8 cellular contexts compared by ENCODE assay signal in genomic region chr6:107956586-107957164, GRCh38. TPM values are rescaled to one million over a fixed set of nuclear protein-coding genes. Genes with fewer than 3 reads are reported as not detected.
DNase-seq lines count a peak whose midpoint lies in the region; ATAC-seq and TF ChIP-seq lines count a peak whose summit lies in the region.

No MANE protein-coding gene starts in this region.

- H3K4me2 ChIP-seq in skeletal muscle satellite cell (ENCODE audit: low read length), result peak overlapping the region; percentile 88

- ATAC-seq in CD4-positive, alpha-beta T cell (ENCODE audit: poor library complexity), result no peak
- no peak for ATAC-seq in GM19467 (IDR thresholded peaks at IDR 0.05; ENCODE audit: unreplicated experiment)

- no peaks in the 10 kb centered on the region for H3K27me3 ChIP-seq in CD4-positive, alpha-beta T cell (ENCODE audit: control insufficient read depth, insufficient read depth, low read length)
- no peaks in the 10 kb centered on the region for H3K27me3 ChIP-seq in skeletal muscle satellite cell (ENCODE audit: control insufficient read depth, insufficient read depth, low read length)

- POLR2A ChIA-PET in CD4-positive, alpha-beta T cell (lab: Charles Lee), result interaction anchor here (0.8 to 2.3 kb wide), 9 partner anchors 38 to 497 kb away, joined by 3 to 17 read pairs (median 4); partner anchors contain the start of genes AFG1L, PDSS2, SCML4 and SNX3

- peak overlapping the region; percentile 91 for H3K9ac ChIP-seq in skeletal muscle satellite cell (ENCODE audit: low read depth, low read length)

- H3K27ac ChIP-seq in CD4-positive, alpha-beta T cell (ENCODE audit: low read depth, low read length), result no peak overlapping the region

- peaks cover 3% of the 10 kb centered on the region for H3K36me3 ChIP-seq in skeletal muscle satellite cell (ENCODE audit: insufficient read depth, low read length)

- H3K4me3 ChIP-seq in WI38 (ENCODE audit: low read depth, low read length) (peak overlapping the region; percentile 94), skeletal muscle satellite cell (ENCODE audit: low read length) (peak overlapping the region; percentile 79)

- H3K4me1 Mint-ChIP-seq in CD4-positive, alpha-beta T cell (ENCODE audit: low read depth), result peaks cover 40% of the 10 kb centered on the region
- H3K4me1 Mint-ChIP-seq in IgD-negative memory B cell, result peaks cover 19 to 27% (median 23%) of the 10 kb centered on the region in 3 donors

- intact Hi-C loops in CD4-positive, alpha-beta T cell (cut with DNase I, micrococcal nuclease), result loop anchor here (5.0 to 10.0 kb wide), 7 partner anchors 118 to 1426 kb away; partner anchors contain the start of genes BEND3 (in 1 of the 2), CD164 (in 1 of the 2), CEP57L1 (in 1 of the 2) and OSTM1 (in 1 of the 2)

- H3K27ac Mint-ChIP-seq in CD4-positive, alpha-beta T cell, result peak overlapping the region; percentile 82
- H3K27ac Mint-ChIP-seq in IgD-negative memory B cell, result peak overlapping the region; percentile 84 to 94 (median 91)

- H3K4me1 ChIP-seq in skeletal muscle satellite cell (ENCODE audit: control insufficient read depth, insufficient read depth, low read length), result peaks cover 17% of the 10 kb centered on the region

- H3K4me3 Mint-ChIP-seq in CD4-positive, alpha-beta T cell, result peak overlapping the region; percentile 95
- peak overlapping the region; percentile 97 to 100 (median 98) for H3K4me3 Mint-ChIP-seq in IgD-negative memory B cell

- CTCF ChIA-PET in CD4-positive, alpha-beta T cell (lab: Charles Lee), result no interaction called here

- no peak for DNase-seq in CD4-positive, alpha-beta T cell
- peak; percentile 14 for DNase-seq in globus pallidus (ENCODE audit: low spot score)
- no peak for DNase-seq in NCI-H146 treated with DMSO at 0.1 percent for 48 hours (lab: John Stamatoyannopoulos, UW; ENCODE audit: unreplicated experiment)
- no peak for DNase-seq in cortex of kidney (lab: John Stamatoyannopoulos, UW)

- no peak for TF ChIP-seq CTCF in CD4-positive, alpha-beta T cell (IDR thresholded peaks at IDR 0.05)
- no peak for TF ChIP-seq CTCF in WI38 (IDR thresholded peaks at IDR 0.05; ENCODE audit: low read depth, low read length)

- no peaks in the 10 kb centered on the region for H3K27me3 Mint-ChIP-seq in CD4-positive, alpha-beta T cell
- H3K27me3 Mint-ChIP-seq in IgD-negative memory B cell, result no peaks in the 10 kb centered on the region

- H3K9me3 ChIP-seq in CD4-positive, alpha-beta T cell (ENCODE audit: control insufficient read depth, low read length), result no peaks in the 10 kb centered on the region
- H3K9me3 ChIP-seq in skeletal muscle satellite cell (replicated peaks; ENCODE audit: low read length), result no peaks in the 10 kb centered on the region

- H3K36me3 Mint-ChIP-seq in CD4-positive, alpha-beta T cell (ENCODE audit: low read depth), result peaks cover 27% of the 10 kb centered on the region
- peaks cover 3% of the 10 kb centered on the region for H3K36me3 Mint-ChIP-seq in IgD-negative memory B cell

- no peaks in the 10 kb centered on the region for H3K9me3 Mint-ChIP-seq in CD4-positive, alpha-beta T cell
- H3K9me3 Mint-ChIP-seq in IgD-negative memory B cell, result no peaks in the 10 kb centered on the region

RNA-seq across cellular contexts. Expression of gene SEC63, which starts 1.3 kb away (rescaled TPM):
- 10 to 100 TPM; 80.3 to 86.7 TPM for total RNA-seq in CD4-positive, alpha-beta T cell
- polyA plus RNA-seq in IgD-negative memory B cell, result 41.3 TPM
- total RNA-seq in skeletal muscle satellite cell (2012; rRNA removed), result 15.9 and 16.2 TPM in 2 replicates
